ENCODE assay signal across 7 cellular contexts in the genomic region with DNA sequence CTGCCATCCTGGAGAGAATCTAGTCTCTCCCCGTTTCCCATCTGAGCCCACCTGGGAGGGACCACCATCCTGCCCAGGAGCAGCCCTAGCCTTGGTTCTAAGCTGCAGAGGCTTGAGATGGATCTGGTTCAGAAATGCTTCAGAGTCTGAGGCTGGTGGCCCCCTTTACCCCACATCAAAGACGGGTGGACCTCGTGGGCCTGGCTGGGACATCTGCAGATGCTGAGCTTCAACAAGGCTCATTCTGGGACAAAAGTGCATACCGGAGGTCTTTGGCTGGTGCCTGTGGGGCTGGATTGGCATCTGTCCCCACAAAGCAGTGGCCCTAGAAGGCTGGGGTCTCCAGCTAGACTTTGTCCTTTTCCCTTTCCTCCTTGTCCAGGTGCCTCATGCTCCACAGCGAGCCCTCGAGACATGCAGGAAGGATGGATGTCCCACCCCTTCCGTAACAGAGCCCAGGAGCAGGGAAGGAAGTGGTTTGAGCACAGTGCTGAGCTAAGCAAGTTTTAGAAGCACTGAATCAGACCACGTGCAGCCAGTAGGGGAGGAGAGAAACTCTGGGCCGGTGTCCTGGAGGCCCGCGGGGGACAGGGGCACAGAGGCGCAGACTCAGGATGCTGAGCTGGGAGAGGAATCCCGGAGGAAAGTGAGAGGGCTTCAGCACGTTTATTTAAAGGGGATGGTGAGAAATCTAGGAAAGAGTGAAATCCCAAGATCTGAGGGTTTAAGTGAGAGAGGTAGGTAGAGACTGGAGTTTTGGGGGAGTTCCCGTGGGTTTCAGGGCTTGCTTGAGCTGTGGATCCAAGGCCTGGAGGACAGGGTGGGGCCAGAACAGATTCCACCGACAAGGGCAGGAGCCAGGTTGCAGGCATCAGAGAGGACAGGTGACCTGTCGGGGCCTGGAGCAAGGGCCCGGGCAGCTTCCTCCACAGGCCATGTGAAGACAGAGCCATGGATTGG. TPM values are rescaled to one million over a fixed set of nuclear protein-coding genes. Genes with fewer than 3 reads are reported as not detected.
DNase-seq lines count a peak whose midpoint lies in the region; ATAC-seq and TF ChIP-seq lines count a peak whose summit lies in the region.

No MANE protein-coding gene starts in this region.

- in situ Hi-C loops in gastrocnemius medialis (cut with MboI; ENCODE audit: low sequenced_read_pairs in 4 of 4): no loop called here

- H3K27me3 ChIP-seq in gastrocnemius medialis: peaks cover 8 to 28% (median 27%) of the 10 kb centered on the region in 3 donors

- H3K4me3 ChIP-seq in gastrocnemius medialis: no peak overlapping the region

- ATAC-seq in activated naive CD8-positive, alpha-beta T cell treated with anti-CD3 and anti-CD28 coated beads, Interleukin-2, amount 50 U/mL, for 24 hours: peak; percentile 61
- ATAC-seq in gastrocnemius medialis (no peak), HG02884 (IDR thresholded peaks at IDR 0.05; ENCODE audit: unreplicated experiment) (no peak)

- H3K4me1 ChIP-seq in gastrocnemius medialis: peaks cover 0 to 1% of the 10 kb centered on the region in 2 donors

- peaks cover 25 to 38% (median 37%) of the 10 kb centered on the region in 3 donors for H3K4me1 Mint-ChIP-seq in IgD-negative memory B cell
- peaks cover 19% of the 10 kb centered on the region for H3K4me1 Mint-ChIP-seq in activated naive CD8-positive, alpha-beta T cell treated with anti-CD3 and anti-CD28 coated beads, Interleukin-2, amount 50 U/mL, for 24 hours

- peak overlapping the region; percentile 86 to 95 (median 93) for H3K27ac Mint-ChIP-seq in IgD-negative memory B cell
- peak overlapping the region; percentile 77 for H3K27ac Mint-ChIP-seq in activated naive CD8-positive, alpha-beta T cell treated with anti-CD3 and anti-CD28 coated beads, Interleukin-2, amount 50 U/mL, for 24 hours

- no peak for TF ChIP-seq CTCF in gastrocnemius medialis (IDR thresholded peaks at IDR 0.05 in 4 of 5, conservative IDR thresholded peaks at IDR 0.05 in 1 of 5)

- peak; percentile 32 for DNase-seq in activated naive CD8-positive, alpha-beta T cell treated with anti-CD3 and anti-CD28 coated beads, Interleukin-2, amount 50 U/mL, for 24 hours
- DNase-seq in gastrocnemius medialis (peak; percentile 30 to 34), SHP77 (lab: John Stamatoyannopoulos, UW) (no peak), SW 1271 (lab: John Stamatoyannopoulos, UW) (no peak)

- TF ChIP-seq POLR2A in GM19099 (IDR thresholded peaks at IDR 0.05; ENCODE audit: extremely low read depth, insufficient read length, low read depth) (peak; percentile 58), gastrocnemius medialis (IDR thresholded peaks at IDR 0.05) (no peak)

- H3K36me3 ChIP-seq in gastrocnemius medialis: no peaks in the 10 kb centered on the region

- no peak overlapping the region for H3K27ac ChIP-seq in gastrocnemius medialis

- intact Hi-C loops in gastrocnemius medialis (cut with DNase I; ENCODE audit: low total_unique reads): no loop called here

- no peaks in the 10 kb centered on the region for H3K9me3 Mint-ChIP-seq in IgD-negative memory B cell
- no peaks in the 10 kb centered on the region for H3K9me3 Mint-ChIP-seq in activated naive CD8-positive, alpha-beta T cell treated with anti-CD3 and anti-CD28 coated beads, Interleukin-2, amount 50 U/mL, for 24 hours

- peak overlapping the region; percentile 72 to 95 (median 86) for H3K4me3 Mint-ChIP-seq in IgD-negative memory B cell
- peak overlapping the region; percentile 65 for H3K4me3 Mint-ChIP-seq in activated naive CD8-positive, alpha-beta T cell treated with anti-CD3 and anti-CD28 coated beads, Interleukin-2, amount 50 U/mL, for 24 hours

- H3K27me3 Mint-ChIP-seq in IgD-negative memory B cell: peaks cover 1% of the 10 kb centered on the region
- peaks cover 23% of the 10 kb centered on the region for H3K27me3 Mint-ChIP-seq in activated naive CD8-positive, alpha-beta T cell treated with anti-CD3 and anti-CD28 coated beads, Interleukin-2, amount 50 U/mL, for 24 hours

- H3K9me3 ChIP-seq in gastrocnemius medialis: no peaks in the 10 kb centered on the region

- peaks cover 2% of the 10 kb centered on the region for H3K36me3 Mint-ChIP-seq in IgD-negative memory B cell
- H3K36me3 Mint-ChIP-seq in activated naive CD8-positive, alpha-beta T cell treated with anti-CD3 and anti-CD28 coated beads, Interleukin-2, amount 50 U/mL, for 24 hours (ENCODE audit: low read depth): peaks cover 2% of the 10 kb centered on the region

RNA-seq across cellular contexts. Expression of gene IRF5, which starts 4.6 kb away (rescaled TPM):
- 132 TPM for polyA plus RNA-seq in IgD-negative memory B cell
- 1 to 10 TPM in 3 of 4 donors, under 1 TPM in 1; 0.27 to 3.8 (median 2.8) TPM for total RNA-seq in gastrocnemius medialis

RNA-seq across cellular contexts. Expression of gene KCP, which starts 22.6 kb away (rescaled TPM):
- polyA plus RNA-seq in IgD-negative memory B cell: 0.26 TPM
- total RNA-seq in gastrocnemius medialis: under 1 TPM in 1 of 4 donors, not detected in 3; 0.10 TPM

Comparison
In these comparisons a context has a peak if more than half of its experiments do, and no peak if none do; other contexts are left out.
1. DNase-seq: peak in activated naive CD8-positive, alpha-beta T cell treated with anti-CD3 and anti-CD28 coated beads, Interleukin-2, amount 50 U/mL, for 24 hours (single experiment) and gastrocnemius medialis (2 of 2); none in SHP77 (0 of 2) and SW 1271 (0 of 2).